In genomic region chr16:74064120-74064735, GRCh38 we compare ENCODE assay signal across 21 cellular contexts.
DNase-seq lines count a peak whose midpoint lies in the region; ATAC-seq and TF ChIP-seq lines count a peak whose summit lies in the region.
"Had no signal": no experiment of that assay in that cellular context is flagged by ENCODE, and none has a peak within 500 bp of the region (broad histone marks: within the 10 kb centered on the region; RNA-seq: fewer than 3 reads in every experiment).

No MANE protein-coding gene starts in this region.

- H3F3A ChIP-seq in GM23248 (ENCODE audit: insufficient read depth) (no peaks in the 10 kb centered on the region), PC-3 (ENCODE audit: low read length, unreplicated experiment) (no peaks in the 10 kb centered on the region)

- H2AFZ ChIP-seq in GM23248 (no peak overlapping the region), PC-3 (ENCODE audit: low read length) (no peak overlapping the region), hepatocyte (no peak overlapping the region)

- H3K79me2 ChIP-seq in GM23248 (ENCODE audit: insufficient read depth) (no peaks in the 10 kb centered on the region), PC-3 (ENCODE audit: low read length) (no peaks in the 10 kb centered on the region), hepatocyte (no peaks in the 10 kb centered on the region)

- no TSS peak for BruUV-seq in PC-3 (replicated peaks; lab: Mats Ljungman, UMichigan)

- TF ChIP-seq CTCF in PC-3 (conservative IDR thresholded peaks at IDR 0.05; ENCODE audit: low read depth, low read length) (peak; percentile 21; the same call in 1 of the 2 replicates), hepatocyte (IDR thresholded peaks at IDR 0.05; ENCODE audit: poor library complexity) (peak; percentile 42)

- H3K4me2 ChIP-seq in GM23248 (ENCODE audit: unreplicated experiment) (no peak overlapping the region), PC-3 (ENCODE audit: low read length) (no peak overlapping the region), hepatocyte (no peak overlapping the region)

- no peak for ATAC-seq in PC-3
- no peak for ATAC-seq in GM19328 (IDR thresholded peaks at IDR 0.05; ENCODE audit: unreplicated experiment)
- ATAC-seq: stimulated activated memory B cell treated with anti-CD40 and anti-IgM and Interleukin-4, amounts not matched to agents 10 μg/mL and 1 μg/mL and 100 μg/mL, for 72 hours had no signal

- H4K20me1 ChIP-seq in GM23248 (ENCODE audit: insufficient read depth) = no peaks in the 10 kb centered on the region
- H4K20me1 ChIP-seq in PC-3 (ENCODE audit: low read length) = no peaks in the 10 kb centered on the region
- no peaks in the 10 kb centered on the region for H4K20me1 ChIP-seq in hepatocyte (ENCODE audit: insufficient read depth, poor library complexity, severe bottlenecking)

- H3K27me3 ChIP-seq in GM23248 (replicated peaks; ENCODE audit: insufficient read depth) (no peaks in the 10 kb centered on the region), PC-3 (ENCODE audit: low read length) (peaks cover 26% of the 10 kb centered on the region; the same call in 1 of the 2 replicates), hepatocyte (no peaks in the 10 kb centered on the region)
- H3K27me3 ChIP-seq: neutrophil, tibial artery had no signal

- H3K9ac ChIP-seq in GM23248 = no peak overlapping the region
- no peak overlapping the region for H3K9ac ChIP-seq in PC-3 (ENCODE audit: low read length)

- H3K9me2 ChIP-seq in GM23248 (ENCODE audit: insufficient read depth) (no peaks in the 10 kb centered on the region), PC-3 (replicated peaks; ENCODE audit: low read length) (no peaks in the 10 kb centered on the region), hepatocyte (replicated peaks; ENCODE audit: insufficient read depth) (no peaks in the 10 kb centered on the region)

- H3K4me1 ChIP-seq in GM23248 (ENCODE audit: insufficient read depth) (no peaks in the 10 kb centered on the region), PC-3 (ENCODE audit: insufficient read depth, low read length) (no peaks in the 10 kb centered on the region), hepatocyte (ENCODE audit: insufficient read depth) (no peaks in the 10 kb centered on the region)
- H3K4me1 ChIP-seq: tibial artery had no signal

- H3K9me3 ChIP-seq in GM23248 (ENCODE audit: low read depth) (no peaks in the 10 kb centered on the region), PC-3 (ENCODE audit: low read length) (no peaks in the 10 kb centered on the region), hepatocyte (ENCODE audit: low read depth) (no peaks in the 10 kb centered on the region)
- H3K9me3 ChIP-seq: neutrophil, tibial artery had no signal

- DNase-seq in DMS 273 (lab: John Stamatoyannopoulos, UW; ENCODE audit: unreplicated experiment) (peak; percentile 11), DMS 273 treated with DMSO at 0.1 percent for 48 hours (lab: John Stamatoyannopoulos, UW) (no peak), GM23248 (peak; percentile 6), PC-3 (no peak), hepatocyte (ENCODE audit: low spot score) (no peak), 8988T (no peak)
- DNase-seq in activated naive CD4-positive, alpha-beta T cell treated with anti-CD3 and anti-CD28 coated beads, Interleukin-2, amount 50 U/mL, for 16 hours = no peak
- DNase-seq: activated B cell treated with CpG ODN at 0.5 μM for 24 hours; activated CD8-positive, alpha-beta memory T cell treated with anti-CD3 and anti-CD28 coated beads for 24 hours; activated naive CD8-positive, alpha-beta T cell treated with anti-CD3 and anti-CD28 coated beads, Interleukin-2, amount 10 ng/mL, durations not matched to agents 7 days and 5 days; C1 segment of cervical spinal cord; dermis blood vessel endothelial cell; KG1; NCI-H1417 treated with DMSO at 0.1 percent for 48 hours; retina; SHP77 treated with DMSO at 0.1 percent for 48 hours; tibial artery had no signal

- H3K27ac ChIP-seq in GM23248 (no peak overlapping the region), PC-3 (ENCODE audit: low read length) (no peak overlapping the region), hepatocyte (no peak overlapping the region)
- H3K27ac ChIP-seq: 22Rv1, neutrophil, tibial artery had no signal

- in situ Hi-C loops in GM23248 (cut with MboI) = no loop called here

- CTCF ChIA-PET in PC-3 (lab: Charles Lee) = interaction anchor here (0.6 to 1.1 kb wide), 3 partner anchors 43 to 211 kb away, joined by 4 to 10 read pairs (median 5); no protein-coding TSS in a partner anchor

- H3K36me3 ChIP-seq in GM23248 (ENCODE audit: low read depth) (no peaks in the 10 kb centered on the region), PC-3 (ENCODE audit: low read depth, low read length) (no peaks in the 10 kb centered on the region), hepatocyte (replicated peaks; ENCODE audit: insufficient read depth, low read depth) (no peaks in the 10 kb centered on the region)
- H3K36me3 ChIP-seq: neutrophil, tibial artery had no signal

- POLR2A ChIA-PET in PC-3 (lab: Charles Lee; ENCODE audit: unreplicated experiment) = no interaction called here

- no peak overlapping the region for H3K4me3 ChIP-seq in GM23248
- H3K4me3 ChIP-seq in PC-3 (ENCODE audit: low read length) = no peak overlapping the region
- no peak overlapping the region for H3K4me3 ChIP-seq in hepatocyte
- H3K4me3 ChIP-seq: tibial artery had no signal

- intact Hi-C loops in PC-3 (cut with micrococcal nuclease) = no loop called here

- 6 to 15% methylated on average over 5 of the region's 5 CpGs for WGBS in GM23248 (ENCODE audit: low coverage in 1 of 2, low lambda C conversion rate in 2 of 2, missing lambda C conversion rate in 2 of 2), 2 experiments
- 64% methylated on average over 5 of the region's 5 CpGs for WGBS in hepatocyte (ENCODE audit: low lambda C conversion rate, missing lambda C conversion rate)

Comparison
In these comparisons a context has a peak if more than half of its experiments do, and no peak if none do; other contexts are left out.
1. DNase-seq: peak in DMS 273 (single experiment) and GM23248 (single experiment); none in DMS 273 treated with DMSO at 0.1 percent for 48 hours (single experiment), PC-3 (single experiment), hepatocyte (single experiment), activated naive CD4-positive, alpha-beta T cell treated with anti-CD3 and anti-CD28 coated beads, Interleukin-2, amount 50 U/mL, for 16 hours (single experiment) and 8988T (single experiment).